In the genomic region with DNA sequence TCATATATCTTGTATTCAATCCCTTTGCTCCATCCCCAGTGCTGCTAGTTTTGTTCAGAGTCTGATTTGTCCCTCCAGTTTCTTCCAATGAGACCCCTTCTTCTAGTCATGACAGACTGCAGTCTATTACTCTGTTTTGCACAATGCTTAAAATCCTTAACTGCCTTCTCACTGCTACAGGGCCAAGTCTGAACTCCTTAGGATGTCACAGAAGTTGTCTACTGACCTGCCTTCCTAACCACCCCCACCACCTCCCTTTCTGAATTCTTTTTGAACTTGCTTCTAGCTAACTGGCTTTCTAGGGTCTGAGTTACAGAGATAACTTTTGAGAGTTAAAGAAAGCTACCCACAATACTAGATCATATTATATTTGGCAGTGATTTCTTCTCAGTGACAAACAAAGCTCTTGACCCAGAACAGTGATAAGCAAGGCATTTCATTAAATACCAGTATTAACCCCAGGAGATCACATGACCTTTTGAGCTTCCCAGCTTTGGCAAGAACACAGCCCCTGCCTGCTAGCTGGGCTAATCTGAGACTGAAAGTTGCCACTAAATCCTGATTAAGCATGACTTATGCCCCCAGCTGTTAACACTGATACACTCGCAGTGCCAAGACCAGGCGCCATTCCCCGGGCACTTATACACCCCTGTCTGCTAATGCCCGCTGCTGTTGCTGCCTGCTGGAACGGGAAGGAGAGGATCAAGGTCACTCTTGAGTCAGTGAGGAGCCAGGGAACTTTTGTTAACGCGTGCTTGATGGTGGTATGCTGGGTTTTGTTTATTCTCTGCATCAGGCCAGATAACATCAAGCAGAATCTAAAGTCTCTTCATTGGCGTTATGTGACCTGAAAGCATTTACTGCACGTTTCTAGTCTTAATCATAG, we compare ENCODE assay signal across 9 cellular contexts. TPM values are rescaled to one million over a fixed set of nuclear protein-coding genes. Genes with fewer than 3 reads are reported as not detected.
DNase-seq lines count a peak whose midpoint lies in the region; ATAC-seq and TF ChIP-seq lines count a peak whose summit lies in the region.
"Had no signal": no experiment of that assay in that cellular context is flagged by ENCODE, and none has a peak within 500 bp of the region (broad histone marks: within the 10 kb centered on the region; RNA-seq: fewer than 3 reads in every experiment).

No MANE protein-coding gene starts in this region.

- no peak overlapping the region for H3K27ac ChIP-seq in foreskin keratinocyte

- H3K4me1 ChIP-seq in foreskin keratinocyte: peaks cover 7% of the 10 kb centered on the region

- no peak for TF ChIP-seq POLR2A in GM18505 (IDR thresholded peaks at IDR 0.05; ENCODE audit: borderline replicate concordance, extremely low read depth, insufficient read depth, insufficient read length)

- ATAC-seq in foreskin keratinocyte (peak; percentile 29), omental fat pad (ENCODE audit: low FRiP score) (peak; percentile 33), HG02623 (IDR thresholded peaks at IDR 0.05; ENCODE audit: unreplicated experiment) (no peak), GM18505 (IDR thresholded peaks at IDR 0.05; ENCODE audit: unreplicated experiment) (no peak)
- ATAC-seq: CD8-positive, alpha-beta T cell had no signal

- H3K27me3 ChIP-seq in foreskin keratinocyte: no peaks in the 10 kb centered on the region

- peak; percentile 77 for DNase-seq in D341Med (ENCODE audit: low spot score)
- peak; percentile 10 for DNase-seq in RPMI8226
- no peak for DNase-seq in foreskin keratinocyte
- no peak for DNase-seq in omental fat pad (ENCODE audit: low spot score)
- no peak for DNase-seq in NCI-H2081 (lab: John Stamatoyannopoulos, UW)
- no peak for DNase-seq in stimulated activated naive CD4-positive, alpha-beta T cell treated with Interleukin-2 at 50 U/mL for 16 hours (lab: John Stamatoyannopoulos, UW)
- DNase-seq: CD8-positive, alpha-beta T cell had no signal

- TF ChIP-seq CTCF in foreskin keratinocyte (conservative IDR thresholded peaks at IDR 0.05) (no peak), omental fat pad (IDR thresholded peaks at IDR 0.05) (no peak)

RNA-seq across cellular contexts. Expression of a gene that starts 36.4 kb away (rescaled TPM):
- total RNA-seq in foreskin keratinocyte (0.44 and 3.7 TPM in 2 replicates), omental fat pad (1 to 10 TPM; 2.0 to 7.3 (median 3.7) TPM)
- 0.22 and 1.7 TPM in 2 replicates for polyA plus RNA-seq in foreskin keratinocyte
- total RNA-seq: CD8-positive, alpha-beta T cell had no signal

Comparison
In these comparisons a context has a peak if more than half of its experiments do, and no peak if none do; other contexts are left out.
1. DNase-seq: peak in D341Med (single experiment) and RPMI8226 (single experiment); none in foreskin keratinocyte (0 of 2), omental fat pad (single experiment), NCI-H2081 (0 of 2) and stimulated activated naive CD4-positive, alpha-beta T cell treated with Interleukin-2 at 50 U/mL for 16 hours (single experiment).
2. ATAC-seq: peak in foreskin keratinocyte (single experiment) and omental fat pad (single experiment); none in HG02623 (single experiment) and GM18505 (single experiment).